In genomic region chr7:47991741-47992311, GRCh38 we compare ENCODE assay signal across 8 cellular contexts. TPM values are rescaled to one million over a fixed set of nuclear protein-coding genes. Genes with fewer than 3 reads are reported as not detected.
DNase-seq lines count a peak whose midpoint lies in the region; ATAC-seq, FAIRE-seq and TF ChIP-seq lines count a peak whose summit lies in the region.

No MANE protein-coding gene starts in this region.

- no peaks in the 10 kb centered on the region for H3K27me3 Mint-ChIP-seq in central memory CD8-positive, alpha-beta T cell

- DNase-seq in GM12891 (ENCODE audit: insufficient read length, low spot score) (peak; percentile 75), NCI-H1092 treated with DMSO at 0.1 percent for 48 hours (lab: John Stamatoyannopoulos, UW) (peak; percentile 83), kidney epithelial cell (ENCODE audit: low read depth) (no peak), NCI-H2171 (lab: John Stamatoyannopoulos, UW) (no peak)
- DNase-seq in activated CD4-positive, CD25-positive, alpha-beta regulatory T cell treated with anti-CD3 and anti-CD28 coated beads, Interleukin-2, amount 50 U/mL, for 16 hours (ENCODE audit: low read depth, low spot score), result peak; percentile 58
- peak; percentile 73 to 75 for DNase-seq in central memory CD8-positive, alpha-beta T cell (ENCODE audit: low spot score in 2 of 2)
- peak; percentile 73 to 83 for DNase-seq in stimulated activated CD4-positive, alpha-beta T cell treated with anti-CD3 and anti-CD28 coated beads, Interleukin-15, amount 100 ng/mL, for 48 hours (ENCODE audit: low read depth in 2 of 2)

- TF ChIP-seq POLR2A in GM12891 (IDR thresholded peaks at IDR 0.05; ENCODE audit: low read depth, low read length), result no peak

- peak overlapping the region; percentile 43 for H3K4me3 ChIP-seq in kidney epithelial cell (ENCODE audit: low read depth, low read length)

- H3K4me3 Mint-ChIP-seq in central memory CD8-positive, alpha-beta T cell, result peak overlapping the region; percentile 82

- peak; percentile 93 for FAIRE-seq in GM12891 (lab: Jason Lieb, UNC)

- H3K4me1 Mint-ChIP-seq in central memory CD8-positive, alpha-beta T cell, result peaks cover 19% of the 10 kb centered on the region

- peaks cover 2% of the 10 kb centered on the region for H3K36me3 Mint-ChIP-seq in central memory CD8-positive, alpha-beta T cell (ENCODE audit: insufficient read depth)

- peaks cover 5% of the 10 kb centered on the region for H3K9me3 Mint-ChIP-seq in central memory CD8-positive, alpha-beta T cell

- H3K27ac Mint-ChIP-seq in central memory CD8-positive, alpha-beta T cell (ENCODE audit: low read depth), result peak overlapping the region; percentile 95

- TF ChIP-seq CTCF in kidney epithelial cell (IDR thresholded peaks at IDR 0.05; ENCODE audit: insufficient read depth, low read length, poor library complexity, severe bottlenecking), result peak; percentile 78

- H3K36me3 ChIP-seq in kidney epithelial cell (ENCODE audit: control insufficient read depth, insufficient read depth, low read length), result no peaks in the 10 kb centered on the region

- no peaks in the 10 kb centered on the region for H3K27me3 ChIP-seq in kidney epithelial cell (ENCODE audit: control insufficient read depth, insufficient read depth, low read length)

- peak; percentile 100 for ATAC-seq in HG02571 (IDR thresholded peaks at IDR 0.05; ENCODE audit: unreplicated experiment)
- peak; percentile 96 for ATAC-seq in central memory CD8-positive, alpha-beta T cell (replicated peaks; ENCODE audit: extremely low read depth, poor library complexity, severe bottlenecking)

TF ChIP-seq in GM12891, 5 proteins besides CTCF, POLR2A, EP300 and RAD21:
- no peak for TF ChIP-seq TAF1 (IDR thresholded peaks at IDR 0.05; ENCODE audit: low read depth, low read length)
- TF ChIP-seq POU2F2 (IDR thresholded peaks at IDR 0.05; ENCODE audit: low read depth, low read length), result peak; percentile 11; the same call in 1 of the 2 replicates

RNA-seq across cellular contexts. Expression of gene HUS1, which starts 12.4 kb away (rescaled TPM):
- 12.8 TPM for polyA plus RNA-seq in GM12891 (2012; ENCODE audit: low read depth, missing spikeins)
- 12.0 and 13.4 TPM in 2 replicates for total RNA-seq in kidney epithelial cell

RNA-seq across cellular contexts. Expression of gene SUN3, which starts 37.1 kb away (rescaled TPM):
- not detected for polyA plus RNA-seq in GM12891 (2012; ENCODE audit: low read depth, missing spikeins)
- total RNA-seq in kidney epithelial cell, result not detected in 2 replicates

RNA-seq across cellular contexts. Expression of gene C7orf57, which starts 43.5 kb away (rescaled TPM):
- polyA plus RNA-seq in GM12891 (2012; ENCODE audit: low read depth, missing spikeins), result not detected
- 0.34 TPM in 1 of 2 replicates, not detected in the other for total RNA-seq in kidney epithelial cell

RNA-seq across cellular contexts. Expression of gene PKD1L1, which starts 43.6 kb away (rescaled TPM):
- polyA plus RNA-seq in GM12891 (2012; ENCODE audit: low read depth, missing spikeins), result 0.03 TPM
- 0.08 and 0.14 TPM in 2 replicates for total RNA-seq in kidney epithelial cell

Comparison
In these comparisons a context has a peak if more than half of its experiments do, and no peak if none do; other contexts are left out.
1. DNase-seq: peak in GM12891 (single experiment), NCI-H1092 treated with DMSO at 0.1 percent for 48 hours (single experiment), activated CD4-positive, CD25-positive, alpha-beta regulatory T cell treated with anti-CD3 and anti-CD28 coated beads, Interleukin-2, amount 50 U/mL, for 16 hours (single experiment), central memory CD8-positive, alpha-beta T cell (2 of 2) and stimulated activated CD4-positive, alpha-beta T cell treated with anti-CD3 and anti-CD28 coated beads, Interleukin-15, amount 100 ng/mL, for 48 hours (2 of 2); none in kidney epithelial cell (single experiment) and NCI-H2171 (single experiment).